ENCODE assay signal across 8 cellular contexts in the genomic region with DNA sequence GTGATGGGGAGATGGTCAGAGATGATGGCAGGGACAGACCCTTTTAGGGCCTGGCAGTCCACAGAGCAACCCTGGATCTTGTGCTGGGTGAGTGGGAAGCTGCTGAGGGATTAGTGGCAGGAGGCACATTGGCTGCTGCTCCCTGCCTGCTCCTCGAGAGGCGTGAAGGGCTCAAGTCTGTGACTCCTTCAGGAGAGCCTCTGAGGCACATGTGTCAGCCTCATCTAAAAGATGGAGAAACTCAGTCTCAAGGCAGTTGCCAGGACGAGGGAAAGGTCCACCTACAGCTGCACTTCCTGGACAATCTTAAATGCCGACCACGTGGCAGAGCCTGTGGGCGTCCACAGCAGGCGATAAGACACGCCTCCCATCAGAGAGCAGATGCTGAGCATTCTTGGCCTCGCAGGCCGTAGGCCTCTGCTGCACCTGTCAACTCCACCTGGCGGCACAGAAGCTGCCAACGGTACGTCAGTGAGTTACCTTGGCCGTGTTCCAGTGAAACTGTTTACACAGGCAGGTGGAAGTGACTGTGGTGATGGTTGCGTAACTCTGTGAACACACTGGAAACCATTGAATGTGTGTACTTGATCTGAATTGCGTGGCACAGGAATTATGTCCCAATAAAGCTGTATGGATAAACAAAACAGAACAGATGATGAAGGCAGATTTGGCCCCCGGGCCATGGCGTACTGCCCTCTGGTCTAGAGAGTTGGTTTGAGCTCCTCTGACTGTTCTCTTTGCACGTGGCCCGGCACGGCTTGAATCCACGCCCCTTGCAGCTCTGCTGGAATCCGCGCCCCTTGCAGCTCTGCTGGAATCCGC.
DNase-seq lines count a peak whose midpoint lies in the region; TF ChIP-seq lines count a peak whose summit lies in the region.

No MANE protein-coding gene starts in this region.

- TF ChIP-seq POLR2A in prostate gland (IDR thresholded peaks at IDR 0.05) = no peak

- no TSS peak for BruUV-seq in OCI-LY7 (replicated peaks; lab: Mats Ljungman, UMichigan)

- no peaks in the 10 kb centered on the region for H3K79me2 ChIP-seq in OCI-LY7 (ENCODE audit: insufficient read depth, low read depth, low read length)

- no peaks in the 10 kb centered on the region for H4K20me1 ChIP-seq in OCI-LY7 (ENCODE audit: insufficient read depth, low read length)

- no peaks in the 10 kb centered on the region for H3K36me3 ChIP-seq in OCI-LY7 (ENCODE audit: insufficient read depth, low read length)
- no peaks in the 10 kb centered on the region for H3K36me3 ChIP-seq in prostate gland

- peak overlapping the region; percentile 47 for H2AFZ ChIP-seq in OCI-LY7 (ENCODE audit: low read length)

- H3K27ac ChIP-seq in OCI-LY7 (ENCODE audit: low read depth, low read length, poor library complexity, severe bottlenecking) = no peak overlapping the region
- peak overlapping the region; percentile 1 to 8 for H3K27ac ChIP-seq in prostate gland

- in situ Hi-C loops in T47D (cut with HindIII; ENCODE audit: low pct_unique_long_range_greater_than_20kb, low sequenced_read_pairs) = no loop called here

- DNase-seq in activated gamma-delta T cell treated with Interleukin-2 at 50 U/mL for 16 hours (peak; percentile 11), activated gamma-delta T cell (lab: John Stamatoyannopoulos, UW) (no peak), OCI-LY7 (ENCODE audit: low spot score) (peak; percentile 63), T47D (ENCODE audit: low read depth in 1 of 2, low spot score in 1 of 2) (peak; percentile 47 to 98), prostate gland (ENCODE audit: low spot score) (peak; percentile 98), midbrain (lab: John Stamatoyannopoulos, UW) (no peak), GM20000 (ENCODE audit: low spot score) (no peak), AG08395 (ENCODE audit: low spot score) (no peak)

- POLR2A ChIA-PET in OCI-LY7 (lab: Charles Lee) = interaction anchor here (0.6 to 1.3 kb wide), 3 partner anchors 20 to 680 kb away, joined by 3 read pairs; no protein-coding TSS in a partner anchor

- peaks cover 8% of the 10 kb centered on the region for H3K4me1 ChIP-seq in OCI-LY7 (ENCODE audit: insufficient read depth, low read length, poor library complexity, severe bottlenecking)
- no peaks in the 10 kb centered on the region for H3K4me1 ChIP-seq in prostate gland (replicated peaks)

- H3K4me2 ChIP-seq in OCI-LY7 (ENCODE audit: low read length) = 0 out of 2 replicates have a peak overlapping the region, but pooled peaks have one; percentile 5

- H3K9me2 ChIP-seq in OCI-LY7 (ENCODE audit: insufficient read depth, low read length) = no peaks in the 10 kb centered on the region

- WGBS in prostate gland = 30% methylated on average over 23 of the region's 25 CpGs

- intact Hi-C loops in OCI-LY7 (cut with micrococcal nuclease; ENCODE audit: unreplicated experiment) = no loop called here
- intact Hi-C loops in prostate gland (cut with DNase I) = loop anchor here (5.0 kb wide), 3 partner anchors 54 to 134 kb away; partner anchors contain the start of gene RNF144A

- CTCF ChIA-PET in OCI-LY7 (lab: Charles Lee; ENCODE audit: unreplicated experiment) = no interaction called here

- H3K9me3 ChIP-seq in OCI-LY7 (ENCODE audit: low read length) = no peaks in the 10 kb centered on the region
- no peaks in the 10 kb centered on the region for H3K9me3 ChIP-seq in prostate gland

- H3K27me3 ChIP-seq in prostate gland (replicated peaks; ENCODE audit: insufficient read depth) = no peaks in the 10 kb centered on the region

- no peak overlapping the region for H3K4me3 ChIP-seq in OCI-LY7 (ENCODE audit: low read depth, low read length, poor library complexity, severe bottlenecking)
- H3K4me3 ChIP-seq in prostate gland = no peak overlapping the region

- TF ChIP-seq CTCF in OCI-LY7 (conservative IDR thresholded peaks at IDR 0.05; ENCODE audit: low read length) (0 out of 2 replicates have a peak, but pooled peaks have one; percentile 14), prostate gland (IDR thresholded peaks at IDR 0.05) (peak in 3 of 4 experiments; percentile 24 to 62 (median 43)), GM20000 (IDR thresholded peaks at IDR 0.05; ENCODE audit: extremely low read depth, missing control alignments) (no peak)

Comparison
In these comparisons a context has a peak if more than half of its experiments do, and no peak if none do; other contexts are left out.
1. DNase-seq: peak in activated gamma-delta T cell treated with Interleukin-2 at 50 U/mL for 16 hours (single experiment), OCI-LY7 (single experiment), T47D (2 of 2) and prostate gland (single experiment); none in activated gamma-delta T cell (single experiment), midbrain (single experiment), GM20000 (single experiment) and AG08395 (single experiment).